ENCODE assay signal across 1 cellular context in genomic region chr20:14992961-14993360, GRCh38.
TF ChIP-seq lines count a peak whose summit lies in the region.

No MANE protein-coding gene starts in this region.

TF ChIP-seq in SK-N-SH, 30 proteins besides CTCF, POLR2A, EP300 and RAD21 (continued from another document):
- TF ChIP-seq PBX3 (IDR thresholded peaks at IDR 0.05) = peak; percentile 23; the same call in 1 of the 2 replicates
- no peak for TF ChIP-seq GABPA (IDR thresholded peaks at IDR 0.05; ENCODE audit: low read depth)
- TF ChIP-seq RFX5 (IDR thresholded peaks at IDR 0.05; ENCODE audit: low read length) = no peak
- TF ChIP-seq NRF1 (IDR thresholded peaks at IDR 0.05; ENCODE audit: low read depth, low read length) = no peak
- TF ChIP-seq FOXJ3 (CRISPR knock-in tag; IDR thresholded peaks at IDR 0.05) = no peak
- TF ChIP-seq NFIC (IDR thresholded peaks at IDR 0.05; ENCODE audit: borderline replicate concordance) = peak; percentile 80
- TF ChIP-seq USF1 (IDR thresholded peaks at IDR 0.05; ENCODE audit: borderline replicate concordance, low read depth) = no peak
- 0 out of 2 replicates have a peak, but pooled peaks have one; percentile 34 for TF ChIP-seq GATA2 (CRISPR knock-in tag; IDR thresholded peaks at IDR 0.05)
- TF ChIP-seq RXRA (IDR thresholded peaks at IDR 0.05; ENCODE audit: borderline replicate concordance, low read depth) = peak; percentile 56; the same call in 1 of the 2 replicates
- peak; percentile 57; the same call in 1 of the 2 replicates for TF ChIP-seq RCOR1 (IDR thresholded peaks at IDR 0.05; ENCODE audit: low read length)
- peak; percentile 8; the same call in 1 of the 2 replicates for TF ChIP-seq FOSL2 (IDR thresholded peaks at IDR 0.05; ENCODE audit: borderline replicate concordance, low read depth)
- TF ChIP-seq FOXM1 (IDR thresholded peaks at IDR 0.05; ENCODE audit: low read depth) = no peak
- no peak for TF ChIP-seq MXI1 (IDR thresholded peaks at IDR 0.05; ENCODE audit: low read depth, low read length)
- TF ChIP-seq SMC3 (IDR thresholded peaks at IDR 0.05; ENCODE audit: low read depth, low read length) = no peak
- TF ChIP-seq EZH2phosphoT487 (IDR thresholded peaks at IDR 0.05; ENCODE audit: borderline replicate concordance, low read depth) = no peak
- TF ChIP-seq MAX (IDR thresholded peaks at IDR 0.05; ENCODE audit: low read depth) = no peak
- no peak for TF ChIP-seq YY1 (IDR thresholded peaks at IDR 0.05; ENCODE audit: low read depth)
- TF ChIP-seq TAF1 (IDR thresholded peaks at IDR 0.05; ENCODE audit: borderline replicate concordance, low read depth, low read length) = no peak
- peak; percentile 53 for TF ChIP-seq MEF2A (IDR thresholded peaks at IDR 0.05; ENCODE audit: borderline replicate concordance, low read depth)
- no peak for TF ChIP-seq IRF3 (IDR thresholded peaks at IDR 0.05; ENCODE audit: low read depth, low read length)
- no peak for TF ChIP-seq SIN3A (IDR thresholded peaks at IDR 0.05; ENCODE audit: borderline replicate concordance, low read depth, low read length)
- TF ChIP-seq POLR2AphosphoS5 (IDR thresholded peaks at IDR 0.05; ENCODE audit: low read depth, low read length) = peak; percentile 53; the same call in 1 of the 2 replicates
- peak; percentile 94 for TF ChIP-seq TCF12 (IDR thresholded peaks at IDR 0.05)
- TF ChIP-seq JUND (IDR thresholded peaks at IDR 0.05) = peak; percentile 61
- TF ChIP-seq USF2 (IDR thresholded peaks at IDR 0.05; ENCODE audit: borderline replicate concordance, low read depth, low read length) = no peak
- TF ChIP-seq CHD2 (IDR thresholded peaks at IDR 0.05; ENCODE audit: low read length, partially characterized antibody) = no peak
- TF ChIP-seq ELF1 (IDR thresholded peaks at IDR 0.05) = no peak
